In the genomic region with DNA sequence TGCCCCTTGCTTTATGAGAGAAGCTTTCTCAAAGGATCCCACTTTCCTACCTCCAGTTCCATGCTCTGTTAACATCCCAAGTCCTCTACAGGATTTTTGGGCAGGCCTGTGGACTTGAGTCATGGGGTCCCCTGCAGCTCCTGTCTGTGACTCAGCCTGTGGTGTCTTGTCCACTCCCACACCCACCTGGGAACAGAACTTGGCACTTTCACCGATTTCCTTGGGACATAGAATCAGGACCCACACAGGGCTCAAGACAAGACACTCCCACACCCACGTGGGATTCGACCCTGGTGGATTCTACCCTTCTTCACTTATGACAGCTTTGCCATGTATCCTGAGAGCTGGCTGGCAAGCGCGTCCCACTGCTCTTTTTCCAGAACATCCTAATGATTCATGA, we compare ENCODE assay signal across 19 cellular contexts. TPM values are rescaled to one million over a fixed set of nuclear protein-coding genes. Genes with fewer than 3 reads are reported as not detected.
DNase-seq lines count a peak whose midpoint lies in the region; ATAC-seq, FAIRE-seq and TF ChIP-seq lines count a peak whose summit lies in the region.
"Had no signal": no experiment of that assay in that cellular context is flagged by ENCODE, and none has a peak within 500 bp of the region (broad histone marks: within the 10 kb centered on the region; RNA-seq: fewer than 3 reads in every experiment).

No MANE protein-coding gene starts in this region.

- 75 to 76% methylated on average over 5 of the region's 5 CpGs for WGBS in GM23248 (ENCODE audit: low coverage in 1 of 2, low lambda C conversion rate in 2 of 2, missing lambda C conversion rate in 2 of 2), 2 experiments

- no peaks in the 10 kb centered on the region for H4K20me1 ChIP-seq in GM23248 (ENCODE audit: insufficient read depth)
- H4K20me1 ChIP-seq: BLaER1 had no signal

- in situ Hi-C loops in GM23248 (cut with MboI), result no loop called here

- H3K9me3 ChIP-seq in GM23248 (ENCODE audit: low read depth), result no peaks in the 10 kb centered on the region
- H3K9me3 ChIP-seq: Caco-2 had no signal

- no peak for TF ChIP-seq CTCF in bronchial epithelial cell (IDR thresholded peaks at IDR 0.05; ENCODE audit: insufficient read depth, low read length, severe bottlenecking)

- H3K9me2 ChIP-seq in GM23248 (ENCODE audit: insufficient read depth), result no peaks in the 10 kb centered on the region

- no peak overlapping the region for H3K9ac ChIP-seq in GM23248
- H3K9ac ChIP-seq: BLaER1 had no signal

- intact Hi-C loops in posterior vena cava (cut with DNase I), result no loop called here

- ATAC-seq in activated CD4-positive, CD25-positive, alpha-beta regulatory T cell treated with anti-CD3 and anti-CD28 coated beads, Interleukin-2, amount 50 U/mL, for 24 hours, result no peak
- no peak for ATAC-seq in GM21619 (IDR thresholded peaks at IDR 0.05; ENCODE audit: unreplicated experiment)
- ATAC-seq: CD8-positive, alpha-beta T cell had no signal

- H2AFZ ChIP-seq in GM23248, result no peak overlapping the region

- peak; percentile 76 for FAIRE-seq in bronchial epithelial cell (lab: Jason Lieb, UNC)
- FAIRE-seq: GM12891, GM18507, H1 had no signal

- no peak overlapping the region for H3K4me2 ChIP-seq in GM23248 (ENCODE audit: unreplicated experiment)
- H3K4me2 ChIP-seq: BLaER1 had no signal

- H3K27ac ChIP-seq in GM23248, result no peak overlapping the region
- H3K27ac ChIP-seq: BLaER1, C4-2B had no signal

- H3K4me1 ChIP-seq in GM23248 (ENCODE audit: insufficient read depth), result no peaks in the 10 kb centered on the region
- H3K4me1 ChIP-seq: Caco-2 had no signal

- H3K79me2 ChIP-seq in GM23248 (ENCODE audit: insufficient read depth), result no peaks in the 10 kb centered on the region

- DNase-seq in GM23248 (peak; percentile 9), LHCN-M2 (ENCODE audit: low read depth) (peak; percentile 13), bronchial epithelial cell (ENCODE audit: low read depth) (no peak), posterior vena cava (ENCODE audit: low spot score) (peak; percentile 25)
- DNase-seq in activated naive CD4-positive, alpha-beta T cell treated with Interleukin-2 at 50 U/mL for 16 hours, result no peak
- DNase-seq: Caco-2; CD4-positive, CD25-positive, alpha-beta regulatory T cell; CD8-positive, alpha-beta T cell; DMS79; GF-D8; H7; HCEC 1CT had no signal

- no peaks in the 10 kb centered on the region for H3K36me3 ChIP-seq in GM23248 (ENCODE audit: low read depth)
- H3K36me3 ChIP-seq in bronchial epithelial cell (ENCODE audit: control insufficient read depth, insufficient read depth, low read length), result no peaks in the 10 kb centered on the region
- H3K36me3 ChIP-seq: BLaER1 had no signal

- H3K4me3 ChIP-seq in GM23248 (no peak overlapping the region), bronchial epithelial cell (ENCODE audit: low read depth, low read length) (no peak overlapping the region)
- H3K4me3 ChIP-seq: BLaER1 had no signal

- no peaks in the 10 kb centered on the region for H3K27me3 ChIP-seq in GM23248 (replicated peaks; ENCODE audit: insufficient read depth)
- no peaks in the 10 kb centered on the region for H3K27me3 ChIP-seq in bronchial epithelial cell (ENCODE audit: control insufficient read depth, insufficient read depth, low read length)
- H3K27me3 ChIP-seq: BLaER1 had no signal

- peaks cover 5% of the 10 kb centered on the region; the same call in 1 of the 2 replicates for H3F3A ChIP-seq in GM23248 (ENCODE audit: insufficient read depth)

RNA-seq across cellular contexts. Expression of a gene that starts 30.7 kb away (rescaled TPM):
- 5.3 and 6.3 TPM in 2 replicates for total RNA-seq in GM23248 (2014; rRNA removed; shearing (Covaris generic))
- polyA plus RNA-seq in GM23248 (2016; fragmentation: Nextera tagmentation; extraction: Ambion mirVana), result 2.1 and 2.6 TPM in 2 replicates
- 7.6 and 26.8 TPM in 2 replicates for total RNA-seq in LHCN-M2 (2014; rRNA removed)
- polyA plus RNA-seq in LHCN-M2 (2012), result 3.0 TPM
- total RNA-seq in bronchial epithelial cell, result 5.3 and 12.0 TPM in 2 replicates
- total RNA-seq in posterior vena cava, result 10 to 100 TPM; 47.6 to 66.9 TPM

Comparison
In these comparisons a context has a peak if more than half of its experiments do, and no peak if none do; other contexts are left out.
1. DNase-seq: peak in GM23248 (single experiment), LHCN-M2 (single experiment) and posterior vena cava (single experiment); none in bronchial epithelial cell (single experiment) and activated naive CD4-positive, alpha-beta T cell treated with Interleukin-2 at 50 U/mL for 16 hours (single experiment).